1 cellular context compared by ENCODE assay signal in the genomic region with DNA sequence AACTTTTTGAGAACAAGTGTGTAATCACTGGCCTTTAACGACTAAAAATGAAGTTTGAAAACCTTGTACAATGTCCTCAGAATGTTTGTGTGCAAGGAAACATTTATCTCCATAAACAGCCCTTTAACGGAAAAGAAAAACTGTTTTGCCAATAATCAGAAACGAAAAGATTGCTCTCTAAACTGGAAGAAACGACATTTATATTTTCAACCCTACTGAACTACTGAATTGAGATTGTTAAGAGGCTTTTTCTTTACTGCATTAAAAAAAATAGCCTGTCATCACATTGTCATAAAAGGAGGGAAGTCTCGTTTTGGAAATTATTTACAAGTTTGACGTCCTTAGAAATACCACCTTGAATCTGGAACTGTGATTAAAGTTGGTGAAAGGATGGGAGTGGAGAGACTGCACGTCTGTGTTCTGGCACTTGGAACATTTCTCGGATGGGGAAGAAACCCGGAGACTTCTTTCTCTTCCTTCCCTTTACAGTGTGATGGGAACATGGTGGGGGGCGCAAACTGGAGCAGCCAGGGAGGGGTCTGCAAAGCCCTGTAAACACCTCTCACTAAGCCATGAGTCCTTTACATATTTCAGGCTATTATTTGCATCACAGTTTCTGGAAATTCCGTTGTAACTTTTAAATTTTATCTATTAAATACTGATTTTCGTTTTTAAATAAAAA.
TF ChIP-seq lines count a peak whose summit lies in the region.

No MANE protein-coding gene starts in this region.

TF ChIP-seq in HCT116, 20 proteins besides CTCF, POLR2A, EP300 and RAD21 (continued from another document):
- no peak for TF ChIP-seq YY1 (IDR thresholded peaks at IDR 0.05; ENCODE audit: extremely low read depth, insufficient replicate concordance, low read depth, low read length)
- TF ChIP-seq ZFX (IDR thresholded peaks at IDR 0.05) = no peak
- peak; percentile 77; the same call in 1 of the 2 replicates for TF ChIP-seq EZH2 (IDR thresholded peaks at IDR 0.05)
- no peak for TF ChIP-seq SRF (IDR thresholded peaks at IDR 0.05; ENCODE audit: low read depth)
- TF ChIP-seq REST (IDR thresholded peaks at IDR 0.05; ENCODE audit: low read depth) = no peak
- TF ChIP-seq ELF1 (IDR thresholded peaks at IDR 0.05; ENCODE audit: borderline replicate concordance, low read depth) = no peak
- no peak for TF ChIP-seq CEBPB (IDR thresholded peaks at IDR 0.05; ENCODE audit: low read depth)
- no peak for TF ChIP-seq ZNF274 (IDR thresholded peaks at IDR 0.05; ENCODE audit: low read depth, low read length)
- no peak for TF ChIP-seq CBX3 (IDR thresholded peaks at IDR 0.05; ENCODE audit: low read depth)
- no peak for TF ChIP-seq TCF7L2 (IDR thresholded peaks at IDR 0.05; ENCODE audit: borderline replicate concordance, extremely low read depth, insufficient read depth, insufficient read length)
